Comparison of ENCODE assay signal across 21 cellular contexts in the genomic region with DNA sequence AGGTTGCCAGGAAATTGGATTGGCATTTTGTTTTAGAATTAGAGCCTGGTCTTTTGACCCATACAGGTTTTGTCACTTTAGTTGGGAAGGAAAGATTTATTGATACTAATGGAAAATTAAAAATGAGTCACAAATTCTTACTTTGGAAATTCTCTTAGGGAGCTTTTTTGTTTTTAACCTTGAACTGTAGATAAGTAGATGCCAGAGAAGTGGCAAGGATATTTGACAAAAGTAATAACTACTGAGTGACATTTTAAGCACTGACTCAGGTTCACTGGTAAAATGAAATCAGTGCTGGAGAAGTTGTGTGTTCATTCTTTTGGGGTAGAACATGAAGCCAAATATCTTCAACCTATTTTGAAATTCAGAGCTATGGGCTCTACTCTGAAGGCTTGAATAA. TPM values are rescaled to one million over a fixed set of nuclear protein-coding genes. Genes with fewer than 3 reads are reported as not detected.
"Had no signal": no experiment of that assay in that cellular context is flagged by ENCODE, and none has a peak within 500 bp of the region (broad histone marks: within the 10 kb centered on the region; RNA-seq: fewer than 3 reads in every experiment).

No MANE protein-coding gene starts in this region.

- DNase-seq: activated B cell treated with CpG ODN at 0.5 μM for 24 hours; activated CD4-positive, alpha-beta T cell treated with anti-CD3 and anti-CD28 coated beads for 4 hours; activated gamma-delta T cell treated with Interleukin-2 at 50 U/mL for 16 hours; amygdala; cerebellar nuclear complex; cortex of kidney; endodermal cell; heart left ventricle; left ventricle myocardium superior; mammary epithelial cell; nephron progenitor cell; pancreas; right cardiac atrium; stimulated activated CD4-positive, alpha-beta T cell treated with anti-CD3 and anti-CD28 coated beads, Interleukin-4, amount 100 ng/mL, for 24 hours; stimulated activated naive CD8-positive, alpha-beta T cell treated with anti-CD3 and anti-CD28 coated beads, Interleukin-15, Interleukin-2, amounts not matched to agents 100 U/mL and 50 U/mL, for 24 hours; tibial artery had no signal

- H3K4me3 ChIP-seq: heart left ventricle, pancreas, tibial artery had no signal

- ATAC-seq: heart left ventricle; left ventricle myocardium superior; right cardiac atrium; stimulated activated naive CD8-positive, alpha-beta T cell treated with anti-CD3 and anti-CD28 coated beads, Interleukin-15, Interleukin-2, amounts not matched to agents 100 U/mL and 50 U/mL, for 24 hours had no signal

- H3K4me1 ChIP-seq: pancreas had no signal

- H3K27ac Mint-ChIP-seq: activated B cell treated with CpG ODN at 0.5 μM for 24 hours, endodermal cell, mesothelial cell of epicardium, nephron progenitor cell had no signal

- H3K27me3 ChIP-seq: heart left ventricle, pancreas, tibial artery had no signal

- H3K9me3 Mint-ChIP-seq: activated B cell treated with CpG ODN at 0.5 μM for 24 hours; mesothelial cell of epicardium; nephron progenitor cell; T-helper 1 cell treated with Interleukin-12 subunit alpha and Interleukin-12 subunit beta and Interleukin-4 antibody, amounts not matched to agents 30 μg/mL and 1 μg/mL, for 36 hours had no signal

- H3K27me3 Mint-ChIP-seq: activated B cell treated with CpG ODN at 0.5 μM for 24 hours; activated naive CD8-positive, alpha-beta T cell had no signal

- H3K36me3 Mint-ChIP-seq: activated naive CD8-positive, alpha-beta T cell; mesothelial cell of epicardium had no signal

- H3K27ac ChIP-seq: epithelial cell of prostate, tibial artery had no signal

- H3K4me3 Mint-ChIP-seq: activated B cell treated with CpG ODN at 0.5 μM for 24 hours, endodermal cell, mesothelial cell of epicardium, nephron progenitor cell had no signal

- H3K36me3 ChIP-seq: pancreas had no signal

- H3K9me3 ChIP-seq: heart left ventricle, pancreas, tibial artery had no signal

RNA-seq across cellular contexts. Expression of a gene that starts 56.5 kb away (rescaled TPM):
- total RNA-seq: bronchial epithelial cell had no signal
- polyA plus RNA-seq: mammary epithelial cell had no signal
